Comparison of ENCODE assay signal across 13 cellular contexts in the genomic region with DNA sequence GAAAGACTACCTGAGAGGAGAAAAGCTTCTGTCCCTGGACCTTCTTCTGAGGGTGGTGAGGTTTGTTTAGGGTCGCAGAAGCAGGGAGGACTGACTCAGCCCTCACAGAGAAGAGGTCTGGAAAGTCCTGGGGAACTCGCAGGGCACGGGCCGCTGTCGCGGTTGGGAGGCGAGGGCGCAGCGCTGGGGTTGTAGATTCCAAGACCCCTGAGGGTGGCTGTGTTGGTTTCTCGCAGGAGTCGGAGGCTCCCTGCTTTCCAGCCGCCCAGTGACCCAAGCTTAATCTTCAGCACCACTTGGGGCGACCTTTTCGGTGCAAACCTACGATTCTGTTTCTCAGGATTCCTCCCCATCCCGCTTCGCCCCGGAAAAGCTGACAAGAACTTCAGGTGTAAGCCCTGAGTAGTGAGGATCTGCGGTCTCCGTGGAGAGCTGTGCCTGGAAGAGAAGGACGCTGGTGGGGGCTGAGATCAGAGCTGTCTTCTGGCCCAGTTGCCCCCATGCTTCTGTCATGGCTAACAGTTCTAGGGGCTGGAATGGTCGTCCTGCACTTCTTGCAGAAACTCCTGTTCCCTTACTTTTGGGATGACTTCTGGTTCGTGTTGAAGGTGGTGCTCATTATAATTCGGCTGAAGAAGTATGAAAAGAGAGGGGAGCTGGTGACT. TPM values are rescaled to one million over a fixed set of nuclear protein-coding genes. Genes with fewer than 3 reads are reported as not detected.
DNase-seq lines count a peak whose midpoint lies in the region; ATAC-seq, FAIRE-seq and TF ChIP-seq lines count a peak whose summit lies in the region.
"Had no signal": no experiment of that assay in that cellular context is flagged by ENCODE, and none has a peak within 500 bp of the region (broad histone marks: within the 10 kb centered on the region; RNA-seq: fewer than 3 reads in every experiment).

No MANE protein-coding gene starts in this region.

- CTCF ChIA-PET in A549 (lab: Yijun Ruan, JAX), result no interaction called here

- no peaks in the 10 kb centered on the region for H3K4me1 ChIP-seq in A549

- no peak for TF ChIP-seq CTCF in A549 (IDR thresholded peaks at IDR 0.05)
- no peak for TF ChIP-seq CTCF in WERI-Rb-1 (IDR thresholded peaks at IDR 0.05; ENCODE audit: low read depth, low read length)
- TF ChIP-seq CTCF in glutamatergic neuron (IDR thresholded peaks at IDR 0.05; ENCODE audit: partially characterized antibody, unreplicated experiment), result no peak
- TF ChIP-seq CTCF in neural crest cell (conservative IDR thresholded peaks at IDR 0.05), result no peak

- H3K27me3 ChIP-seq in WERI-Rb-1 (ENCODE audit: insufficient read depth, low read depth, severe bottlenecking), result no peaks in the 10 kb centered on the region

- no peak for TF ChIP-seq POLR2A in A549 (IDR thresholded peaks at IDR 0.05; ENCODE audit: low read length)

- H3K9me3 ChIP-seq in A549 (no peaks in the 10 kb centered on the region), WERI-Rb-1 (ENCODE audit: severe bottlenecking) (no peaks in the 10 kb centered on the region)

- ATAC-seq in A549, result peak; percentile 27 to 61; a peak in 3 of 6 replicates
- no peak for ATAC-seq in stimulated activated memory B cell treated with anti-CD40 and anti-IgM and Interleukin-4, amounts not matched to agents 10 μg/mL and 1 μg/mL and 100 μg/mL, for 72 hours

- no peaks in the 10 kb centered on the region for H3K36me3 ChIP-seq in WERI-Rb-1

- H3K27me3 Mint-ChIP-seq in glutamatergic neuron (ENCODE audit: unreplicated experiment) (peaks cover 5% of the 10 kb centered on the region), neural crest cell (ENCODE audit: low read depth) (peaks cover 67% of the 10 kb centered on the region)
- H3K27me3 Mint-ChIP-seq in stimulated activated memory B cell treated with anti-CD40 and anti-IgM and Interleukin-4, amounts not matched to agents 10 μg/mL and 1 μg/mL and 100 μg/mL, for 72 hours, result peaks cover 15% of the 10 kb centered on the region

- H3K36me3 Mint-ChIP-seq in glutamatergic neuron (ENCODE audit: unreplicated experiment) (peaks cover 11% of the 10 kb centered on the region), neural crest cell (ENCODE audit: low read depth) (no peaks in the 10 kb centered on the region)
- no peaks in the 10 kb centered on the region for H3K36me3 Mint-ChIP-seq in stimulated activated memory B cell treated with anti-CD40 and anti-IgM and Interleukin-4, amounts not matched to agents 10 μg/mL and 1 μg/mL and 100 μg/mL, for 72 hours

- no peak overlapping the region for H3K27ac Mint-ChIP-seq in glutamatergic neuron (ENCODE audit: unreplicated experiment)
- H3K27ac Mint-ChIP-seq in neural crest cell (ENCODE audit: unreplicated experiment), result no peak overlapping the region
- H3K27ac Mint-ChIP-seq in stimulated activated memory B cell treated with anti-CD40 and anti-IgM and Interleukin-4, amounts not matched to agents 10 μg/mL and 1 μg/mL and 100 μg/mL, for 72 hours, result no peak overlapping the region

- H3K4me3 ChIP-seq in A549 (peak overlapping the region; percentile 41), WERI-Rb-1 (ENCODE audit: low read depth, low read length) (peak overlapping the region; percentile 66)

- DNase-seq in A549 (ENCODE audit: low read depth in 1 of 2, low spot score in 1 of 2), result no peak
- no peak for DNase-seq in WERI-Rb-1
- DNase-seq in glutamatergic neuron, result peak; percentile 20
- peak; percentile 5 for DNase-seq in neural crest cell (ENCODE audit: low read depth, low spot score)
- DNase-seq in HUDEP-2 (lab: John Stamatoyannopoulos, UW; ENCODE audit: unreplicated experiment in 76 of 76), result no peak
- DNase-seq in HCEC 1CT, result no peak
- DNase-seq in GM19238 (ENCODE audit: insufficient read length, low spot score), result no peak
- DNase-seq: activated T-cell treated with anti-CD3 and anti-CD28 coated beads, Interleukin-2, amount 50 U/mL, for 1 hour; NCI-H524 treated with DMSO at 0.1 percent for 48 hours; T-helper 1 cell had no signal

- H3K27ac ChIP-seq in A549, result no peak overlapping the region
- peak overlapping the region; percentile 58 for H3K27ac ChIP-seq in WERI-Rb-1

- peak overlapping the region; percentile 78 for H3K4me3 Mint-ChIP-seq in glutamatergic neuron (ENCODE audit: unreplicated experiment)
- H3K4me3 Mint-ChIP-seq in neural crest cell, result peak overlapping the region; percentile 65
- no peak overlapping the region for H3K4me3 Mint-ChIP-seq in stimulated activated memory B cell treated with anti-CD40 and anti-IgM and Interleukin-4, amounts not matched to agents 10 μg/mL and 1 μg/mL and 100 μg/mL, for 72 hours

- H3K4me2 ChIP-seq in A549, result peak overlapping the region; percentile 93

- FAIRE-seq in A549 (lab: Jason Lieb, UNC), result no peak

- POLR2A ChIA-PET in A549 (lab: Yijun Ruan, JAX), result no interaction called here

- no peaks in the 10 kb centered on the region for H3K4me1 Mint-ChIP-seq in glutamatergic neuron (ENCODE audit: low read depth, unreplicated experiment)
- peaks cover 5% of the 10 kb centered on the region for H3K4me1 Mint-ChIP-seq in neural crest cell
- no peaks in the 10 kb centered on the region for H3K4me1 Mint-ChIP-seq in stimulated activated memory B cell treated with anti-CD40 and anti-IgM and Interleukin-4, amounts not matched to agents 10 μg/mL and 1 μg/mL and 100 μg/mL, for 72 hours

- TF ChIP-seq RAD21 in A549 (conservative IDR thresholded peaks at IDR 0.05 in 1 of 2, IDR thresholded peaks at IDR 0.05 in 1 of 2), result no peak

- WGBS in A549 (ENCODE audit: missing lambda C conversion rate), result 58% methylated on average over 23 of the region's 24 CpGs

- TF ChIP-seq EP300 in A549 (IDR thresholded peaks at IDR 0.05), result no peak

- H3K9me3 Mint-ChIP-seq in glutamatergic neuron (ENCODE audit: unreplicated experiment) (peaks cover 3% of the 10 kb centered on the region), neural crest cell (no peaks in the 10 kb centered on the region)
- H3K9me3 Mint-ChIP-seq in stimulated activated memory B cell treated with anti-CD40 and anti-IgM and Interleukin-4, amounts not matched to agents 10 μg/mL and 1 μg/mL and 100 μg/mL, for 72 hours, result peaks cover 8% of the 10 kb centered on the region

TF ChIP-seq in A549, 52 proteins besides CTCF, POLR2A, EP300 and RAD21:
- TF ChIP-seq RNF2 (IDR thresholded peaks at IDR 0.05; ENCODE audit: borderline replicate concordance, low read depth), result no peak
- TF ChIP-seq, protein P1, sequence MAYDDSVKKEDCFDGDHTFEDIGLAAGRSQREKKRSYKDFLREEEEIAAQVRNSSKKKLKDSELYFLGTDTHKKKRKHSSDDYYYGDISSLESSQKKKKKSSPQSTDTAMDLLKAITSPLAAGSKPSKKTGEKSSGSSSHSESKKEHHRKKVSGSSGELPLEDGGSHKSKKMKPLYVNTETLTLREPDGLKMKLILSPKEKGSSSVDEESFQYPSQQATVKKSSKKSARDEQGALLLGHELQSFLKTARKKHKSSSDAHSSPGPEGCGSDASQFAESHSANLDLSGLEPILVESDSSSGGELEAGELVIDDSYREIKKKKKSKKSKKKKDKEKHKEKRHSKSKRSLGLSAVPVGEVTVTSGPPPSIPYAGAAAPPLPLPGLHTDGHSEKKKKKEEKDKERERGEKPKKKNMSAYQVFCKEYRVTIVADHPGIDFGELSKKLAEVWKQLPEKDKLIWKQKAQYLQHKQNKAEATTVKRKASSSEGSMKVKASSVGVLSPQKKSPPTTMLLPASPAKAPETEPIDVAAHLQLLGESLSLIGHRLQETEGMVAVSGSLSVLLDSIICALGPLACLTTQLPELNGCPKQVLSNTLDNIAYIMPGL (CRISPR knock-in tag; IDR thresholded peaks at IDR 0.05; ENCODE audit: borderline replicate concordance), result no peak
TF ChIP-seq in A549: peak in this region for 0.

RNA-seq across cellular contexts. Expression of gene SLC27A6, which starts 0.5 kb away (rescaled TPM):
- 0.05 and 0.11 TPM in 2 replicates for polyA plus RNA-seq in A549 (2011; rRNA removed)
- polyA plus RNA-seq in A549 (2012; cell fraction: cytosol; rRNA removed), result 0.01 and 0.03 TPM in 2 replicates
- 0.01 TPM in 1 of 2 replicates, not detected in the other for polyA plus RNA-seq in A549 (2012; cell fraction: nucleus; rRNA removed)
- 0.11 TPM in 1 of 3 replicates, not detected in the others for polyA plus RNA-seq in A549 (2017; fragmentation: RNase III; extraction: RNeasy Plus Mini Kit Qiagen cat#74134 plus additional on column Dnase treatment)
- not detected in 2 replicates for polyA minus RNA-seq in A549 (2011; rRNA and poly(A)+ RNA removed)
- total RNA-seq in glutamatergic neuron (ENCODE audit: unreplicated experiment), result not detected
- 0.09 TPM in 1 of 2 replicates, not detected in the other for total RNA-seq in neural crest cell
- total RNA-seq: A172 had no signal
- polyA plus RNA-seq: liver had no signal

Comparison
In these comparisons a context has a peak if more than half of its experiments do, and no peak if none do; other contexts are left out.
1. DNase-seq: peak in glutamatergic neuron (single experiment) and neural crest cell (single experiment); none in A549 (0 of 2), WERI-Rb-1 (single experiment), HUDEP-2 (0 of 76), HCEC 1CT (single experiment) and GM19238 (single experiment).